29 cellular contexts compared by ENCODE assay signal in the genomic region with DNA sequence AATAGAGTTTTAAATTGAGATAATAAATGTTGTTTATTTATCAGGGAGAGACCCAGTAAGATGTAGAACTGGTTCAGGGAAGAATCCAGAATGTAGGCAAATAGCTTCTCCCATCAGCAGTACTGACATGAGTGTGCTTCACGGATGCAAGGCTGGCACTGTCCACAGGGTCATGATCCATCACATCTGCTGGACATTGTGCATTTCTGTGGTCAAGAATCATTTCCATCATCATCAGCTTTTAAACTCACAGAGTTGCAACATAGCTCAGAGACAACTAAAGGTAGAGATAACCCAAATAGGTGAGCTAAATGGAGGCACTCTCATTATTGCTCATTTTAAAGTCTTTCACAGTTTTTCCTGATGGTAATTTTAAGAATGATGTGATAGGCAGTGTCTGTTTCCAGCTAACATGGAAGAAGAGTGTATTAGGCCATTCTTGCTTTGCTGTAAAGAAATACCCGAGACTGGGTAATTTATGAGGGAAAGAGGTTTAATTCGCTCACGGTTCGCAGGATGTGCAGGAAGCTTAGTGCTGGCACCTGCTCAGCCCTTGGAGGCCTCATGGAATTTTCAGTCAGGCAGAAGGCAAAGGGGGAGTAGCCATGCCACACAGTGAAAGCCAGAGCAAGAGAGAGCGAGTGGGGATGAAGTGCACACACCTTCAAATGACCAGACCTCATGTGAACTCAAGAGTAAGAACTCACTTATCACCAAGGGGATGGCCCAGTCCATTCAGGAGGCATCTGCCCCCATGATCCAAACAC.
A peak's percentile ranks its signal among the peaks of the same experiment; 100 is the strongest.
DNase-seq lines count a peak whose midpoint lies in the region; ATAC-seq and TF ChIP-seq lines count a peak whose summit lies in the region.
"Had no signal": no experiment of that assay in that cellular context is flagged by ENCODE, and none has a peak within 500 bp of the region (broad histone marks: within the 10 kb centered on the region; RNA-seq: fewer than 3 reads in every experiment).

No MANE protein-coding gene starts in this region.

- no peak overlapping the region for H3K4me3 ChIP-seq in choroid plexus epithelial cell (ENCODE audit: low read depth, low read length)
- H3K4me3 ChIP-seq: mucosa of descending colon, PC-9, psoas muscle, tibial nerve had no signal

- no peak for TF ChIP-seq CTCF in choroid plexus epithelial cell (conservative IDR thresholded peaks at IDR 0.05; ENCODE audit: low read depth, low read length)

- in situ Hi-C loops in G401 (cut with HindIII; ENCODE audit: low sequenced_read_pairs), result loop anchor here (5.0 kb wide), 1 partner anchor 156 kb away; no protein-coding TSS in a partner anchor

- ATAC-seq in GM21737 (IDR thresholded peaks at IDR 0.05; ENCODE audit: unreplicated experiment), result no peak
- ATAC-seq: activated CD4-positive, CD25-positive, alpha-beta regulatory T cell treated with anti-CD3 and anti-CD28 coated beads, Interleukin-2, amount 50 U/mL, for 24 hours; activated T-cell treated with anti-CD3 and anti-CD28 coated beads, Interleukin-2, amount 50 U/mL, for 72 hours; HCT116; natural killer cell; stimulated activated effector memory CD8-positive, alpha-beta T cell treated with anti-CD3 and anti-CD28 coated beads, Interleukin-12 subunit alpha, Interleukin-12 subunit beta, amount 100 ng/mL, for 72 hours had no signal

- DNase-seq in AG08396 (ENCODE audit: low spot score) (peak; percentile 70), G401 (ENCODE audit: low spot score) (peak; percentile 88), choroid plexus epithelial cell (ENCODE audit: low read depth) (peak; percentile 37), glomerular visceral epithelial cell (ENCODE audit: extremely low spot score) (peak; percentile 23), HuH-7.5 (ENCODE audit: low spot score) (no peak), DMS114 treated with DMSO at 0.1 percent for 48 hours (lab: John Stamatoyannopoulos, UW; ENCODE audit: unreplicated experiment) (no peak)
- DNase-seq in stimulated activated CD4-positive, alpha-beta T cell treated with anti-CD3 and anti-CD28 coated beads, Interleukin-2, amount 100 ng/mL, for 48 hours, result no peak
- DNase-seq: activated CD4-positive, alpha-beta T cell treated with anti-CD3 and anti-CD28 coated beads, Interleukin-2, amount 50 U/mL, for 48 hours; activated naive CD4-positive, alpha-beta T cell; activated T-cell treated with anti-CD3 and anti-CD28 coated beads, Interleukin-2, amount 50 U/mL, for 72 hours; GDM1; Karpas-422; kidney glomerular epithelial cell; natural killer cell; NCI-H1436 treated with DMSO at 0.1 percent for 48 hours; NCI-H2081 treated with DMSO at 0.1 percent for 48 hours; NCI-H226; NCI-H526 treated with DMSO at 0.1 percent for 48 hours; nucleus accumbens; PC-9; SHP77 treated with DMSO at 0.1 percent for 48 hours; T-helper 2 cell had no signal

Comparison
In these comparisons a context has a peak if more than half of its experiments do, and no peak if none do; other contexts are left out.
1. DNase-seq: peak in AG08396 (single experiment), G401 (single experiment), choroid plexus epithelial cell (single experiment) and glomerular visceral epithelial cell (single experiment); none in HuH-7.5 (single experiment), stimulated activated CD4-positive, alpha-beta T cell treated with anti-CD3 and anti-CD28 coated beads, Interleukin-2, amount 100 ng/mL, for 48 hours (0 of 2) and DMS114 treated with DMSO at 0.1 percent for 48 hours (single experiment).